Comparison of ENCODE assay signal across 23 cellular contexts in genomic region chr20:14303106-14303505, GRCh38.
"Had no signal": no experiment of that assay in that cellular context is flagged by ENCODE, and none has a peak within 500 bp of the region (broad histone marks: within the 10 kb centered on the region; RNA-seq: fewer than 3 reads in every experiment).

No MANE protein-coding gene starts in this region.

- H3K4me1 ChIP-seq: colonic mucosa, esophagus squamous epithelium, gastrocnemius medialis, heart right ventricle, left lung, lower lobe of right lung had no signal

- H3K36me3 ChIP-seq: colonic mucosa, esophagus squamous epithelium, gastrocnemius medialis, heart right ventricle, left lung, lower lobe of right lung had no signal

- H3K4me1 Mint-ChIP-seq: endodermal cell had no signal

- H3K4me3 Mint-ChIP-seq: dendritic cell treated with granulocyte-macrophage colony-stimulating factor and Interleukin-4, amounts not matched to agents 40 ng/mL and 50 ng/mL, for 4 days; effector memory CD8-positive, alpha-beta T cell; endodermal cell; mesothelial cell of epicardium had no signal

- H3K4me3 ChIP-seq: colonic mucosa, esophagus squamous epithelium, gastrocnemius medialis, heart right ventricle, left lung, lower lobe of right lung, mucosa of descending colon had no signal

- H3K27ac Mint-ChIP-seq: dendritic cell treated with granulocyte-macrophage colony-stimulating factor and Interleukin-4, amounts not matched to agents 40 ng/mL and 50 ng/mL, for 4 days; effector memory CD8-positive, alpha-beta T cell; endodermal cell; mesothelial cell of epicardium had no signal

- H3K36me3 Mint-ChIP-seq: mesothelial cell of epicardium had no signal

- H3K27me3 ChIP-seq: colonic mucosa, esophagus squamous epithelium, gastrocnemius medialis, heart right ventricle, left lung had no signal

- H3K27ac ChIP-seq: colonic mucosa, epithelial cell of prostate, esophagus squamous epithelium, gastrocnemius medialis, heart right ventricle, left lung, lower lobe of right lung had no signal

- H3K27me3 Mint-ChIP-seq: dendritic cell treated with granulocyte-macrophage colony-stimulating factor and Interleukin-4, amounts not matched to agents 40 ng/mL and 50 ng/mL, for 4 days; effector memory CD8-positive, alpha-beta T cell had no signal

- DNase-seq: colonic mucosa; cortex of kidney; effector CD8-positive, alpha-beta T cell; effector memory CD8-positive, alpha-beta T cell; endodermal cell; erythroblast; esophagus squamous epithelium; foreskin fibroblast; foreskin melanocyte; gastrocnemius medialis; glutamatergic neuron; head of caudate nucleus; heart right ventricle; hippocampal formation; left cardiac atrium; left lung; left ventricle myocardium superior; lower lobe of right lung; mesenchymal stem cell; mucosa of descending colon had no signal

- H3K9me3 Mint-ChIP-seq: endodermal cell had no signal

- H3K9me3 ChIP-seq: colonic mucosa, esophagus squamous epithelium, gastrocnemius medialis, left lung, lower lobe of right lung, mucosa of descending colon had no signal
